6 cellular contexts compared by ENCODE assay signal in the genomic region with DNA sequence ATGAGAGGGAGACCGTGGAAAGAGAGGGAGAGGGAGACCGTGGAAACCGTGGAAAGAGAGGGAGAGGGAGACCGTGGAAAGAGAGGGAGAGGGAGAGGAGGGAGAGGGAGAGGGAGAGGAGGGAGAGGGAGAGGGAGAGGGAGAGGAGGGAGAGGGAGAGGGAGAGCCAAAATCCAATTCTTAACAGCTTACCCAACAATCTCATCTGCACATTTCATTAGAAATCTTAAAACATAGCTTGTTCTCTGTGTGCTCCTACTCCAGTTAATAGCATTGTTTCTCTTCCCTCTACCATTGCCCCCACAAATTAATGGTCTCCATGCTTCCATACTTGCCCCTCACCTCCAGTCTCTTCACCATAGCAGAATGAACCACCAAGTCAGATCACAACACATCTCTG. TPM values are rescaled to one million over a fixed set of nuclear protein-coding genes. Genes with fewer than 3 reads are reported as not detected.
DNase-seq lines count a peak whose midpoint lies in the region; ATAC-seq, FAIRE-seq and TF ChIP-seq lines count a peak whose summit lies in the region.
"Not testable (repeated sequence)": the region's sequence is repeated elsewhere in the genome, so short reads cannot be mapped to it uniquely, and the experiment has no call there.
"Had no signal": no experiment of that assay in that cellular context is flagged by ENCODE, and none has a peak within 500 bp of the region (broad histone marks: within the 10 kb centered on the region; RNA-seq: fewer than 3 reads in every experiment).

No MANE protein-coding gene starts in this region.

- not testable (repeated sequence) for H3K4me1 Mint-ChIP-seq in T-helper 2 cell treated with Interferon-gamma antibody and Interleukin-4, amounts not matched to agents 5 μg/mL and 100 μg/mL, for 36 hours (ENCODE audit: low read depth); stimulated activated naive B cell treated with anti-CD40 and anti-IgM and Interleukin-4, amounts not matched to agents 10 μg/mL and 1 μg/mL and 100 μg/mL, for 72 hours
- peaks cover 28% of the 10 kb centered on the region for H3K4me1 Mint-ChIP-seq in activated naive CD4-positive, alpha-beta T cell treated with anti-CD3 and anti-CD28 coated beads for 36 hours (ENCODE audit: low read depth)
- peaks cover 11% of the 10 kb centered on the region for H3K4me1 Mint-ChIP-seq in chondrocyte (ENCODE audit: low read depth)

- H3K9me3 ChIP-seq in HepG2 (ENCODE audit: low read length), result not testable (repeated sequence)

- not testable (repeated sequence) for FAIRE-seq in HepG2 (lab: Jason Lieb, UNC)

- H3K9me3 Mint-ChIP-seq in T-helper 2 cell treated with Interferon-gamma antibody and Interleukin-4, amounts not matched to agents 5 μg/mL and 100 μg/mL, for 36 hours; activated naive CD4-positive, alpha-beta T cell treated with anti-CD3 and anti-CD28 coated beads for 36 hours; chondrocyte (ENCODE audit: low read depth); stimulated activated naive B cell treated with anti-CD40 and anti-IgM and Interleukin-4, amounts not matched to agents 10 μg/mL and 1 μg/mL and 100 μg/mL, for 72 hours: not testable (repeated sequence)

- 98% methylated on average over 4 of the region's 4 CpGs for WGBS in HepG2 (ENCODE audit: low lambda C conversion rate)

- not testable (repeated sequence) for H3K27me3 ChIP-seq in HepG2 (ENCODE audit: control insufficient read depth in 1 of 2, insufficient read depth in 2 of 2, low read length in 2 of 2)

- H3K27ac ChIP-seq in HepG2 (ENCODE audit: extremely low read length, insufficient read depth, low read length), result not testable (repeated sequence)

- H3K4me2 ChIP-seq in HepG2 (ENCODE audit: low read depth, low read length), result not testable (repeated sequence)

- not testable (repeated sequence) for BruUV-seq in HepG2 (replicated peaks; lab: Mats Ljungman, UMichigan)

- H2AFZ ChIP-seq in HepG2 (ENCODE audit: low read length), result not testable (repeated sequence)

- peak overlapping the region; percentile 20 for H3K27ac Mint-ChIP-seq in T-helper 2 cell treated with Interferon-gamma antibody and Interleukin-4, amounts not matched to agents 5 μg/mL and 100 μg/mL, for 36 hours
- peak overlapping the region; percentile 70 for H3K27ac Mint-ChIP-seq in activated naive CD4-positive, alpha-beta T cell treated with anti-CD3 and anti-CD28 coated beads for 36 hours
- H3K27ac Mint-ChIP-seq in chondrocyte (ENCODE audit: unreplicated experiment), result peak overlapping the region; percentile 32
- H3K27ac Mint-ChIP-seq in stimulated activated naive B cell treated with anti-CD40 and anti-IgM and Interleukin-4, amounts not matched to agents 10 μg/mL and 1 μg/mL and 100 μg/mL, for 72 hours, result peak overlapping the region; percentile 79

- not testable (repeated sequence) for H3K4me3 Mint-ChIP-seq in T-helper 2 cell treated with Interferon-gamma antibody and Interleukin-4, amounts not matched to agents 5 μg/mL and 100 μg/mL, for 36 hours; activated naive CD4-positive, alpha-beta T cell treated with anti-CD3 and anti-CD28 coated beads for 36 hours; chondrocyte (ENCODE audit: unreplicated experiment); stimulated activated naive B cell treated with anti-CD40 and anti-IgM and Interleukin-4, amounts not matched to agents 10 μg/mL and 1 μg/mL and 100 μg/mL, for 72 hours

- not testable (repeated sequence) for TF ChIP-seq RAD21 in HepG2 (CRISPR knock-in tag; IDR thresholded peaks at IDR 0.05)

- not testable (repeated sequence) for H3K9ac ChIP-seq in HepG2 (ENCODE audit: insufficient read depth, low read depth, low read length)

- H3K36me3 ChIP-seq in HepG2 (replicated peaks in 1 of 2; ENCODE audit: control insufficient read depth in 1 of 2, insufficient read depth in 2 of 2, low read length in 2 of 2), result not testable (repeated sequence)

- not testable (repeated sequence) for H4K20me1 ChIP-seq in HepG2 (ENCODE audit: insufficient read depth, low read length)

- in situ Hi-C loops in HepG2 (cut with HindIII; ENCODE audit: extremely low pct_ligation_motif_present, low pct_unique_long_range_greater_than_20kb), result not testable (repeated sequence)

- 0 out of 2 replicates have a peak, but pooled peaks cover 10% of the 10 kb centered on the region for H3K4me1 ChIP-seq in HepG2 (ENCODE audit: insufficient read depth, low read length)

- not testable (repeated sequence) for H3K79me2 ChIP-seq in HepG2 (ENCODE audit: insufficient read depth, low read length)

- not testable (repeated sequence) for H3K27me3 Mint-ChIP-seq in T-helper 2 cell treated with Interferon-gamma antibody and Interleukin-4, amounts not matched to agents 5 μg/mL and 100 μg/mL, for 36 hours (ENCODE audit: low read depth); activated naive CD4-positive, alpha-beta T cell treated with anti-CD3 and anti-CD28 coated beads for 36 hours (ENCODE audit: low read depth); chondrocyte (ENCODE audit: low read depth); stimulated activated naive B cell treated with anti-CD40 and anti-IgM and Interleukin-4, amounts not matched to agents 10 μg/mL and 1 μg/mL and 100 μg/mL, for 72 hours

- POLR2A ChIA-PET in HepG2 (lab: Yijun Ruan, JAX), result not testable (repeated sequence)

- ATAC-seq in HepG2; stimulated activated naive B cell treated with anti-CD40 and anti-IgM and Interleukin-4, amounts not matched to agents 10 μg/mL and 1 μg/mL and 100 μg/mL, for 72 hours (replicated peaks): not testable (repeated sequence)

- not testable (repeated sequence) for TF ChIP-seq EP300 in HepG2 (IDR thresholded peaks at IDR 0.05; ENCODE audit: low read depth in 2 of 2, low read length in 2 of 2); HepG2 (CRISPR knock-in tag; IDR thresholded peaks at IDR 0.05; ENCODE audit: borderline replicate concordance)

- intact Hi-C loops in activated naive CD4-positive, alpha-beta T cell treated with anti-CD3 and anti-CD28 coated beads for 36 hours (cut with micrococcal nuclease); HepG2 (cut with micrococcal nuclease; ENCODE audit: unreplicated experiment): not testable (repeated sequence)

- H3K4me3 ChIP-seq in HepG2 (replicated peaks in 1 of 3; ENCODE audit: insufficient read depth in 1 of 3, low read depth in 2 of 3, low read length in 3 of 3), result not testable (repeated sequence)

- CTCF ChIA-PET in activated naive CD4-positive, alpha-beta T cell treated with anti-CD3 and anti-CD28 coated beads for 36 hours (lab: Charles Lee); HepG2 (lab: Yijun Ruan, JAX; ENCODE audit: low intra/inter-chr PET ratio, low total read pairs): not testable (repeated sequence)

- H3K36me3 Mint-ChIP-seq in T-helper 2 cell treated with Interferon-gamma antibody and Interleukin-4, amounts not matched to agents 5 μg/mL and 100 μg/mL, for 36 hours (ENCODE audit: low read depth), result peaks cover 27% of the 10 kb centered on the region
- H3K36me3 Mint-ChIP-seq in activated naive CD4-positive, alpha-beta T cell treated with anti-CD3 and anti-CD28 coated beads for 36 hours (ENCODE audit: low read depth), result peaks cover 16% of the 10 kb centered on the region
- peaks cover 25% of the 10 kb centered on the region for H3K36me3 Mint-ChIP-seq in chondrocyte (ENCODE audit: low read depth)
- peaks cover 21 to 23% of the 10 kb centered on the region in 2 donors for H3K36me3 Mint-ChIP-seq in stimulated activated naive B cell treated with anti-CD40 and anti-IgM and Interleukin-4, amounts not matched to agents 10 μg/mL and 1 μg/mL and 100 μg/mL, for 72 hours

- not testable (repeated sequence) for TF ChIP-seq POLR2A in HepG2 (IDR thresholded peaks at IDR 0.05; ENCODE audit: insufficient read depth in 1 of 2, low read depth in 2 of 2, low read length in 2 of 2)

- not testable (repeated sequence) for TF ChIP-seq CTCF in chondrocyte (IDR thresholded peaks at IDR 0.05); HepG2 (CRISPR knock-in tag; IDR thresholded peaks at IDR 0.05)

- not testable (repeated sequence) for DNase-seq in T-helper 2 cell treated with Interferon-gamma antibody and Interleukin-4, amounts not matched to agents 5 μg/mL and 100 μg/mL, for 36 hours (ENCODE audit: low spot score); activated naive CD4-positive, alpha-beta T cell treated with anti-CD3 and anti-CD28 coated beads for 36 hours; chondrocyte (ENCODE audit: low spot score); HepG2 (ENCODE audit: low spot score); stimulated activated naive B cell treated with anti-CD40 and anti-IgM and Interleukin-4, amounts not matched to agents 10 μg/mL and 1 μg/mL and 100 μg/mL, for 72 hours

RNA-seq across cellular contexts. Expression of a gene that starts 26.3 kb away (rescaled TPM):
- total RNA-seq in activated naive CD4-positive, alpha-beta T cell treated with anti-CD3 and anti-CD28 coated beads for 36 hours, result 10 to 100 TPM; 20.3 to 21.0 TPM
- total RNA-seq in chondrocyte (27.4 to 66.6 TPM (median 64.1 TPM) in 3 replicates), HepG2 (2016; rRNA removed; fragmentation: Illumina TruSeq; extraction: Trizol) (37.3 and 39.9 TPM in 2 replicates)
- 5.3 and 5.4 TPM in 2 replicates for total RNA-seq in HepG2 (2016; cell fraction: cytosol; rRNA removed; fragmentation: Illumina TruSeq; extraction: Trizol; ENCODE audit: low read depth)
- total RNA-seq in HepG2 (2016; cell fraction: insoluble cytoplasmic fraction; rRNA removed; fragmentation: Illumina TruSeq; extraction: Trizol), result 34.7 and 39.3 TPM in 2 replicates
- 18.9 and 19.3 TPM in 2 replicates for total RNA-seq in HepG2 (2016; cell fraction: membrane; rRNA removed; fragmentation: Illumina TruSeq; extraction: Trizol)
- total RNA-seq in HepG2 (2016; cell fraction: nucleus; rRNA removed; fragmentation: Illumina TruSeq; extraction: Trizol), result 16.9 and 19.9 TPM in 2 replicates
- 11.9 and 13.1 TPM in 2 replicates for polyA plus RNA-seq in HepG2 (2011; rRNA removed)
- 9.7 and 11.4 TPM in 2 replicates for polyA plus RNA-seq in HepG2 (2011; cell fraction: cytosol; rRNA removed)
- 9.3 and 9.8 TPM in 2 replicates for polyA plus RNA-seq in HepG2 (2011; cell fraction: nucleus; rRNA removed)
- 7.2 and 9.5 TPM in 2 replicates for polyA plus RNA-seq in HepG2 (2012)
- 3.1 and 3.2 TPM in 2 replicates for polyA plus RNA-seq in HepG2 (2016; cell fraction: cytosol; fragmentation: Illumina TruSeq; extraction: Trizol; ENCODE audit: low read depth)
- 28.6 and 29.3 TPM in 2 replicates for polyA plus RNA-seq in HepG2 (2016; cell fraction: insoluble cytoplasmic fraction; fragmentation: Illumina TruSeq; extraction: Trizol; ENCODE audit: low read depth)
- polyA plus RNA-seq in HepG2 (2016; cell fraction: membrane; fragmentation: Illumina TruSeq; extraction: Trizol; ENCODE audit: low read depth), result 8.0 and 8.8 TPM in 2 replicates
- polyA plus RNA-seq in HepG2 (2016; cell fraction: nucleus; fragmentation: Illumina TruSeq; extraction: Trizol; ENCODE audit: insufficient read depth, low read depth), result 26.7 and 27.4 TPM in 2 replicates
- polyA minus RNA-seq in HepG2 (2011; rRNA and poly(A)+ RNA removed; ENCODE audit: low replicate concordance), result 8.3 and 9.3 TPM in 2 replicates
- 16.9 and 17.1 TPM in 2 replicates for polyA minus RNA-seq in HepG2 (2011; cell fraction: cytosol; rRNA and poly(A)+ RNA removed)
- polyA minus RNA-seq in HepG2 (2011; cell fraction: nucleus; rRNA and poly(A)+ RNA removed), result 11.1 and 13.6 TPM in 2 replicates

RNA-seq across cellular contexts. Expression of a gene that starts 51.8 kb away (rescaled TPM):
- under 1 TPM; 0.27 to 0.31 TPM for total RNA-seq in activated naive CD4-positive, alpha-beta T cell treated with anti-CD3 and anti-CD28 coated beads for 36 hours
- 0.34 TPM in 1 of 3 replicates, not detected in the others for total RNA-seq in chondrocyte
- total RNA-seq in HepG2 (2016; rRNA removed; fragmentation: Illumina TruSeq; extraction: Trizol), result 0.13 and 0.15 TPM in 2 replicates
- total RNA-seq in HepG2 (2016; cell fraction: cytosol; rRNA removed; fragmentation: Illumina TruSeq; extraction: Trizol; ENCODE audit: low read depth), result not detected in 2 replicates
- not detected in 2 replicates for total RNA-seq in HepG2 (2016; cell fraction: insoluble cytoplasmic fraction; rRNA removed; fragmentation: Illumina TruSeq; extraction: Trizol)
- total RNA-seq in HepG2 (2016; cell fraction: membrane; rRNA removed; fragmentation: Illumina TruSeq; extraction: Trizol), result not detected in 2 replicates
- 0.66 TPM in 1 of 2 replicates, not detected in the other for total RNA-seq in HepG2 (2016; cell fraction: nucleus; rRNA removed; fragmentation: Illumina TruSeq; extraction: Trizol)
- 0.29 and 0.50 TPM in 2 replicates for polyA plus RNA-seq in HepG2 (2011; rRNA removed)
- 0.13 and 0.29 TPM in 2 replicates for polyA plus RNA-seq in HepG2 (2011; cell fraction: cytosol; rRNA removed)
- polyA plus RNA-seq in HepG2 (2011; cell fraction: nucleus; rRNA removed), result 2.9 and 3.6 TPM in 2 replicates
- 0.28 and 0.29 TPM in 2 replicates for polyA plus RNA-seq in HepG2 (2012)
- not detected in 2 replicates for polyA plus RNA-seq in HepG2 (2016; cell fraction: cytosol; fragmentation: Illumina TruSeq; extraction: Trizol; ENCODE audit: low read depth)
- not detected in 2 replicates for polyA plus RNA-seq in HepG2 (2016; cell fraction: insoluble cytoplasmic fraction; fragmentation: Illumina TruSeq; extraction: Trizol; ENCODE audit: low read depth)
- not detected in 2 replicates for polyA plus RNA-seq in HepG2 (2016; cell fraction: membrane; fragmentation: Illumina TruSeq; extraction: Trizol; ENCODE audit: low read depth)
- 0.59 TPM in 1 of 2 replicates, not detected in the other for polyA plus RNA-seq in HepG2 (2016; cell fraction: nucleus; fragmentation: Illumina TruSeq; extraction: Trizol; ENCODE audit: insufficient read depth, low read depth)
- 0.37 and 2.3 TPM in 2 replicates for polyA minus RNA-seq in HepG2 (2011; rRNA and poly(A)+ RNA removed; ENCODE audit: low replicate concordance)
- not detected in 2 replicates for polyA minus RNA-seq in HepG2 (2011; cell fraction: cytosol; rRNA and poly(A)+ RNA removed)
- 1.2 and 3.0 TPM in 2 replicates for polyA minus RNA-seq in HepG2 (2011; cell fraction: nucleus; rRNA and poly(A)+ RNA removed)
- total RNA-seq: CD4-positive, alpha-beta T cell had no signal

Comparison
In these comparisons a context has a peak if more than half of its experiments do, and no peak if none do; other contexts are left out.
1. H3K27ac Mint-ChIP-seq: peak in every context shown above with its lines; median percentile 79 in stimulated activated naive B cell treated with anti-CD40 and anti-IgM and Interleukin-4, amounts not matched to agents 10 μg/mL and 1 μg/mL and 100 μg/mL, for 72 hours; 70 in activated naive CD4-positive, alpha-beta T cell treated with anti-CD3 and anti-CD28 coated beads for 36 hours; 32 in chondrocyte; 20 in T-helper 2 cell treated with Interferon-gamma antibody and Interleukin-4, amounts not matched to agents 5 μg/mL and 100 μg/mL, for 36 hours.